In the genomic region with DNA sequence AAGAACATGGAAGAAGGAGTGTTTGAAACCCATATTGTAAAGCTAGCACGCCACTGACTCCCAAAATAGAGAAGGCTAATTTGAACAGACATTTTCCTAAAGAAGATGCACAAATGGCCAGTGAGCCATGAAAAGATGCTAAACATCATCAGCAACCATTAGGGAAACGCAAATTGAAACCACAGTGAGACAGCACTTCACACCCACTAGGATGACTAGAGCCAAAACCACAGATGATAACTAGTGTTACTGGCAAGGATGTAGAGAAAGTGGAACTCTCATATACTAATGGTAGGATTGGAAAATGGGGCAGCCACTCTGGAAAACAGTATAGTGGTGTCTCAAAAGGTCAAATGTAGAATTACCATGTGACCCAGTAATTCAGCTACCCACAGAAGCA, we compare ENCODE assay signal across 25 cellular contexts. TPM values are rescaled to one million over a fixed set of nuclear protein-coding genes. Genes with fewer than 3 reads are reported as not detected.
"Had no signal": no experiment of that assay in that cellular context is flagged by ENCODE, and none has a peak within 500 bp of the region (broad histone marks: within the 10 kb centered on the region; RNA-seq: fewer than 3 reads in every experiment).

No MANE protein-coding gene starts in this region.

- H3K4me3 ChIP-seq: esophagus muscularis mucosa, ovary, psoas muscle, skin epidermis, stomach, upper lobe of left lung had no signal

- H3K9me3 ChIP-seq: ovary had no signal

- H3K27ac ChIP-seq: esophagus muscularis mucosa, ovary, psoas muscle, skin epidermis, stomach, upper lobe of left lung had no signal

- H3K36me3 ChIP-seq: esophagus muscularis mucosa, ovary, stomach, upper lobe of left lung had no signal

- H3K4me1 ChIP-seq: psoas muscle, upper lobe of left lung had no signal

- DNase-seq: activated CD4-positive, alpha-beta T cell treated with anti-CD3 and anti-CD28 coated beads, Interleukin-2, amount 10 ng/mL, durations not matched to agents 7 days and 5 days; activated CD4-positive, CD25-positive, alpha-beta regulatory T cell; activated CD8-positive, alpha-beta T cell treated with anti-CD3 and anti-CD28 coated beads, Interleukin-2, amount 10 ng/mL, durations not matched to agents 7 days and 5 days; activated naive CD4-positive, alpha-beta T cell treated with anti-CD3 and anti-CD28 coated beads, Interleukin-2, amount 10 ng/mL, durations not matched to agents 7 days and 5 days; activated T-cell treated with anti-CD3 and anti-CD28 coated beads, Interleukin-2, amount 50 U/mL, for 24 hours; aorta; cerebellar nuclear complex; effector CD8-positive, alpha-beta T cell; left cardiac atrium; mesendoderm; naive thymus-derived CD4-positive, alpha-beta T cell; ovary; right cardiac atrium; stimulated activated CD4-positive, alpha-beta T cell treated with anti-CD3 and anti-CD28 coated beads, Interleukin-15, amount 100 ng/mL, for 24 hours; stimulated activated CD4-positive, alpha-beta T cell treated with anti-CD3 and anti-CD28 coated beads, Interleukin-2, amount 100 ng/mL, for 48 hours; stomach; T-helper 2 cell; upper lobe of left lung had no signal

- H3K27me3 ChIP-seq: esophagus muscularis mucosa, ovary, upper lobe of left lung had no signal

- ATAC-seq: activated CD8-positive, alpha-beta T cell treated with anti-CD3 and anti-CD28 coated beads, Interleukin-2, amount 10 ng/mL, durations not matched to agents 7 days and 5 days; left cardiac atrium; naive thymus-derived CD4-positive, alpha-beta T cell; psoas muscle; right cardiac atrium had no signal

RNA-seq across cellular contexts. Expression of a gene that starts 58.2 kb away (rescaled TPM):
- total RNA-seq: activated CD4-positive, alpha-beta T cell treated with anti-CD3 and anti-CD28 coated beads, Interleukin-2, amount 10 ng/mL, durations not matched to agents 7 days and 5 days; activated CD8-positive, alpha-beta T cell treated with anti-CD3 and anti-CD28 coated beads, Interleukin-2, amount 10 ng/mL, durations not matched to agents 7 days and 5 days; bronchial epithelial cell; endothelial cell of umbilical vein; fibroblast of villous mesenchyme; glomerular endothelial cell; naive thymus-derived CD4-positive, alpha-beta T cell; psoas muscle had no signal
